In the genomic region with DNA sequence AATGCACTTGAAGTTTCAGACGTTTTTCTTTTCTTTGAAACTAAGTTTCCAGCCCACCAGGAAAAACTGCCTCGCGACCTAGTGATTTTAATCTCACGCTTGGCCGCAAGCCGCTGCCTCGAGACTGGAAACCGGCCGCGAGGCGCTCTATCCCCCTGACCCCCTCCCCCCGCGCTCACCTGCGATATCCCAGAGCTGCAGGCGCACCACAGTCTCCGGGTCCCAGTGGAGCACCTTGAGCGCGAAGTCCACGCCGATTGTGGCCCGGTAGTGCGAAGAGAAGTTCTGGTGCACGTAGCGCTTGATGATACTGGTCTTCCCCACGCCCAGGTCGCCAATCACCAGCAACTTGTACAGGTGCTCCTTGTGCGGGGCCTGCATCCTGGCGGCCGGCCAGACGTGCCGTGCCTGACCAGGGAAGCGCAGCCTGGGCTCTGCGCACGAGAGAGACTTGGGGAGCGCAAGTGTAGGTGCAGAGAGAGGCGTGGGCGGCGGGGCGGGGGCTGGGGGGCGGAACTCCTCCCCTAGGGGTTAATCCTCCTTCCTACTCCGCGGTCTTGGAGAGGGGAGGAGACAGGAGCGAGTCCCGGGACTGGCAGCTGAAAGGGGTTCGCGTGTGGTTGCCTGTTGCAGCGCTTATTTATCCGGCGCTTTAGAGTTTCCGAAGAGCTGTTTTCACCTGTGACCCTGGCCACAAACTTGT, we compare ENCODE assay signal across 8 cellular contexts. TPM values are rescaled to one million over a fixed set of nuclear protein-coding genes. Genes with fewer than 3 reads are reported as not detected.
A peak's percentile ranks its signal among the peaks of the same experiment; 100 is the strongest.
DNase-seq lines count a peak whose midpoint lies in the region; ATAC-seq, FAIRE-seq and TF ChIP-seq lines count a peak whose summit lies in the region.

A gene (minus strand): TSS at position 440 of the 703 bp plus-strand sequence. CDS start 59 bp downstream, at position 381.

- H3K79me2 ChIP-seq in fibroblast of lung (ENCODE audit: control insufficient read depth, insufficient read depth, low read length): no peaks in the 10 kb centered on the region

- H3K27ac ChIP-seq in fibroblast of lung (ENCODE audit: insufficient read depth, low read length): peak within 1 kb of the TSS; percentile 39

- H3K27ac Mint-ChIP-seq in CD14-positive monocyte: peak within 1 kb of the TSS in 3 of 7 donors; percentile 8 to 52 (median 15)

- peaks cover 17% of the 10 kb centered on the region for H3K4me1 Mint-ChIP-seq in CD14-positive monocyte

- no peaks in the 10 kb centered on the region for H4K20me1 ChIP-seq in fibroblast of lung (ENCODE audit: control insufficient read depth, extremely low read depth, insufficient read depth, low read length)

- H3K4me3 Mint-ChIP-seq in CD14-positive monocyte: peak within 1 kb of the TSS; percentile 84 to 93

- H3K4me3 ChIP-seq in fibroblast of lung (replicated peaks in 1 of 4; ENCODE audit: control extremely low read depth in 1 of 4, insufficient read depth in 1 of 4, low read depth in 3 of 4, low read length in 4 of 4) (peak within 1 kb of the TSS; percentile 53 to 69 (median 66)), neuron (ENCODE audit: low read length) (peak within 1 kb of the TSS; percentile 35)

- no peak for DNase-seq in CD14-positive monocyte (ENCODE audit: low spot score)
- DNase-seq in GM19238 (ENCODE audit: insufficient read length, low spot score): peak; percentile 17
- peak in 2 of 3 experiments; percentile 20 to 28 for DNase-seq in activated CD8-positive, alpha-beta memory T cell treated with anti-CD3 and anti-CD28 coated beads for 48 hours (ENCODE audit: low read depth in 2 of 3, low spot score in 2 of 3)
- peak; percentile 20 to 43 for DNase-seq in fibroblast of lung (ENCODE audit: low read depth in 2 of 2)
- DNase-seq in RPMI8226: no peak
- DNase-seq in GM19239 (ENCODE audit: insufficient read length, low spot score): no peak

- H3K36me3 Mint-ChIP-seq in CD14-positive monocyte: no peaks in the 10 kb centered on the region

- no peak for FAIRE-seq in GM19239 (lab: Jason Lieb, UNC)

- H3K4me2 ChIP-seq in fibroblast of lung (ENCODE audit: extremely low read depth, insufficient read depth, low read length): peak within 1 kb of the TSS; percentile 84

- H2AFZ ChIP-seq in fibroblast of lung (ENCODE audit: low read length) (peak within 1 kb of the TSS; percentile 84), neuron (ENCODE audit: low read depth, low read length) (no peak within 1 kb of the TSS)

- peak within 1 kb of the TSS; percentile 32 for H3K9ac ChIP-seq in fibroblast of lung (ENCODE audit: insufficient read depth, low read length)

- ATAC-seq in HG03460 (IDR thresholded peaks at IDR 0.05; ENCODE audit: unreplicated experiment): peak; percentile 33

- H3K27me3 Mint-ChIP-seq in CD14-positive monocyte (ENCODE audit: low read depth in 3 of 3): peaks cover 3 to 11% (median 8%) of the 10 kb centered on the region in 3 donors

- H3K9me3 ChIP-seq in fibroblast of lung (ENCODE audit: control insufficient read depth, insufficient read depth, low read depth, low read length) (no peaks in the 10 kb centered on the region), neuron (ENCODE audit: low read length) (no peaks in the 10 kb centered on the region)

- no peaks in the 10 kb centered on the region for H3K4me1 ChIP-seq in fibroblast of lung (ENCODE audit: control insufficient read depth, extremely low read depth, insufficient read depth, low read length)
- peaks cover 8% of the 10 kb centered on the region for H3K4me1 ChIP-seq in neuron (ENCODE audit: insufficient read depth, low read length)

- no peaks in the 10 kb centered on the region for H3K9me3 Mint-ChIP-seq in CD14-positive monocyte

- intact Hi-C loops in CD14-positive monocyte (cut with micrococcal nuclease): no loop called here

- no peaks in the 10 kb centered on the region for H3K36me3 ChIP-seq in fibroblast of lung (ENCODE audit: control insufficient read depth, insufficient read depth, low read length)
- H3K36me3 ChIP-seq in neuron (ENCODE audit: insufficient read depth, low read length): no peaks in the 10 kb centered on the region

- TF ChIP-seq CTCF in CD14-positive monocyte (IDR thresholded peaks at IDR 0.05) (no peak), fibroblast of lung (conservative IDR thresholded peaks at IDR 0.05 in 1 of 2, IDR thresholded peaks at IDR 0.05 in 1 of 2; ENCODE audit: low read depth in 1 of 2, low read length in 2 of 2) (no peak)

- H3K27me3 ChIP-seq in fibroblast of lung (ENCODE audit: control insufficient read depth, insufficient read depth, low read length): no peaks in the 10 kb centered on the region
- H3K27me3 ChIP-seq in neuron (ENCODE audit: insufficient read depth, low read length): peaks cover 24% of the 10 kb centered on the region

RNA-seq across cellular contexts. Expression of the gene that starts here (rescaled TPM):
- polyA plus RNA-seq in CD14-positive monocyte (1 to 10 TPM in 1 of 2 donors, under 1 TPM in 1; 0.25 to 1.3 TPM), fibroblast of lung (1.9 and 9.3 TPM in 2 replicates)
- 4.9 and 10.1 TPM in 2 replicates for total RNA-seq in fibroblast of lung
- 1.4 and 6.3 TPM in 2 replicates for polyA plus RNA-seq in fibroblast of lung (2012)
- 6.2 TPM in 1 of 2 replicates, not detected in the other for polyA minus RNA-seq in fibroblast of lung (ENCODE audit: low replicate concordance)

Comparison
In these comparisons a context has a peak if more than half of its experiments do, and no peak if none do; other contexts are left out.
1. DNase-seq: peak in GM19238 (single experiment), activated CD8-positive, alpha-beta memory T cell treated with anti-CD3 and anti-CD28 coated beads for 48 hours (2 of 3) and fibroblast of lung (2 of 2); none in CD14-positive monocyte (single experiment), RPMI8226 (single experiment) and GM19239 (single experiment).